Comparison of ENCODE assay signal across 9 cellular contexts in genomic region chr1:99264201-99265021, GRCh38. TPM values are rescaled to one million over a fixed set of nuclear protein-coding genes. Genes with fewer than 3 reads are reported as not detected.
DNase-seq lines count a peak whose midpoint lies in the region; ATAC-seq and TF ChIP-seq lines count a peak whose summit lies in the region.
"Had no signal": no experiment of that assay in that cellular context is flagged by ENCODE, and none has a peak within 500 bp of the region (broad histone marks: within the 10 kb centered on the region; RNA-seq: fewer than 3 reads in every experiment).

PLPPR4 (plus strand) TSS chr1:99264492; CDS start chr1:99264594, 102 bp downstream.

- peak; percentile 45 for DNase-seq in NCI-H345 (lab: John Stamatoyannopoulos, UW)
- no peak for DNase-seq in NCI-H345 treated with DMSO at 0.1 percent for 48 hours (lab: John Stamatoyannopoulos, UW; ENCODE audit: unreplicated experiment)
- peak; percentile 42 for DNase-seq in PC-3
- DNase-seq in endodermal cell: peak; percentile 90
- DNase-seq in lower lobe of right lung: peak; percentile 50
- DNase-seq in testis: peak; percentile 61
- no peak for DNase-seq in activated gamma-delta T cell (lab: John Stamatoyannopoulos, UW)

- H3K27ac Mint-ChIP-seq in endodermal cell: no peak within 1 kb of the TSS

- peak within 1 kb of the TSS; percentile 84 for H2AFZ ChIP-seq in PC-3 (ENCODE audit: low read length)

- ATAC-seq in PC-3 (peak; percentile 91), lower lobe of right lung (peak; percentile 80 to 87), GM19035 (IDR thresholded peaks at IDR 0.05; ENCODE audit: unreplicated experiment) (no peak)

- CTCF ChIA-PET in PC-3 (lab: Charles Lee): no interaction called here

- no peaks in the 10 kb centered on the region for H3K9me2 ChIP-seq in PC-3 (replicated peaks; ENCODE audit: low read length)

- TF ChIP-seq CTCF in PC-3 (conservative IDR thresholded peaks at IDR 0.05; ENCODE audit: low read depth, low read length) (no peak), endodermal cell (conservative IDR thresholded peaks at IDR 0.05) (peak; percentile 33), lower lobe of right lung (IDR thresholded peaks at IDR 0.05) (no peak), testis (IDR thresholded peaks at IDR 0.05) (no peak)

- H3K9ac ChIP-seq in PC-3 (ENCODE audit: low read length): no peak within 1 kb of the TSS
- H3K9ac ChIP-seq in endodermal cell (ENCODE audit: extremely low read depth, low read length, poor library complexity, severe bottlenecking): peak within 1 kb of the TSS; percentile 35

- H3K36me3 Mint-ChIP-seq in endodermal cell (ENCODE audit: low read depth): no peaks in the 10 kb centered on the region

- POLR2A ChIA-PET in PC-3 (lab: Charles Lee; ENCODE audit: unreplicated experiment): no interaction called here

- H3K36me3 ChIP-seq in PC-3 (ENCODE audit: low read depth, low read length) (no peaks in the 10 kb centered on the region), endodermal cell (ENCODE audit: control insufficient read depth, insufficient read depth, low read length) (no peaks in the 10 kb centered on the region), lower lobe of right lung (no peaks in the 10 kb centered on the region), testis (ENCODE audit: low read depth, missing control alignments) (no peaks in the 10 kb centered on the region)

- H3K27me3 ChIP-seq in PC-3 (ENCODE audit: low read length): no peaks in the 10 kb centered on the region
- H3K27me3 ChIP-seq in endodermal cell (ENCODE audit: control insufficient read depth, insufficient read depth, low read length, poor library complexity, severe bottlenecking): peaks cover 54% of the 10 kb centered on the region
- H3K27me3 ChIP-seq in lower lobe of right lung (ENCODE audit: low read depth): peaks cover 9% of the 10 kb centered on the region
- no peaks in the 10 kb centered on the region for H3K27me3 ChIP-seq in testis

- H3K4me3 Mint-ChIP-seq in endodermal cell: peak within 1 kb of the TSS; percentile 73

- WGBS in endodermal cell (ENCODE audit: insufficient coverage in 1 of 2, insufficient read length in 1 of 2), 2 experiments: 6 to 11% methylated on average over 25 to 51 of the region's 51 CpGs
- WGBS in testis, 2 donors: 3 to 6% methylated on average over 11 to 51 of the region's 51 CpGs

- no TSS peak for BruUV-seq in PC-3 (replicated peaks; lab: Mats Ljungman, UMichigan)

- no peaks in the 10 kb centered on the region for H3F3A ChIP-seq in PC-3 (ENCODE audit: low read length, unreplicated experiment)

- no peak for TF ChIP-seq POLR2A in testis (IDR thresholded peaks at IDR 0.05)

- H3K79me2 ChIP-seq in PC-3 (ENCODE audit: low read length): no peaks in the 10 kb centered on the region

- H3K4me1 ChIP-seq in PC-3 (ENCODE audit: insufficient read depth, low read length) (no peaks in the 10 kb centered on the region), endodermal cell (ENCODE audit: control insufficient read depth, insufficient read depth, low read length) (no peaks in the 10 kb centered on the region), lower lobe of right lung (no peaks in the 10 kb centered on the region), testis (peaks cover 4% of the 10 kb centered on the region)

- H3K27ac ChIP-seq in PC-3 (ENCODE audit: low read length): no peak within 1 kb of the TSS
- no peak within 1 kb of the TSS for H3K27ac ChIP-seq in endodermal cell (ENCODE audit: low read depth, low read length)
- no peak within 1 kb of the TSS for H3K27ac ChIP-seq in lower lobe of right lung
- peak within 1 kb of the TSS in 1 of 2 donors; percentile 9 for H3K27ac ChIP-seq in testis
- H3K27ac ChIP-seq: C4-2B had no signal

- peak within 1 kb of the TSS; percentile 95 for H3K4me2 ChIP-seq in PC-3 (ENCODE audit: low read length)

- H3K4me3 ChIP-seq in PC-3 (ENCODE audit: low read length) (peak within 1 kb of the TSS; percentile 76), endodermal cell (ENCODE audit: low read length) (peak within 1 kb of the TSS; percentile 85), lower lobe of right lung (peak within 1 kb of the TSS; percentile 52), testis (peak within 1 kb of the TSS; percentile 13 to 70)

- no peaks in the 10 kb centered on the region for H3K9me3 Mint-ChIP-seq in endodermal cell

- intact Hi-C loops in PC-3 (cut with micrococcal nuclease): no loop called here
- intact Hi-C loops in lower lobe of right lung (cut with DNase I): no loop called here
- intact Hi-C loops in testis (cut with DNase I; ENCODE audit: low total_unique reads): no loop called here

- H3K9me3 ChIP-seq in PC-3 (ENCODE audit: low read length) (no peaks in the 10 kb centered on the region), endodermal cell (ENCODE audit: control insufficient read depth, low read length) (no peaks in the 10 kb centered on the region), lower lobe of right lung (no peaks in the 10 kb centered on the region), testis (no peaks in the 10 kb centered on the region)

- H4K20me1 ChIP-seq in PC-3 (ENCODE audit: low read length): no peaks in the 10 kb centered on the region

- H3K27me3 Mint-ChIP-seq in endodermal cell (ENCODE audit: insufficient read depth): peaks cover 54% of the 10 kb centered on the region

- H3K4me1 Mint-ChIP-seq in endodermal cell: peaks cover 2% of the 10 kb centered on the region

RNA-seq across cellular contexts. Expression of gene PLPPR4, which starts in this region (rescaled TPM):
- total RNA-seq in PC-3 (2014; rRNA removed): 0.17 and 0.44 TPM in 2 replicates
- total RNA-seq in endodermal cell: under 1 TPM in 1 of 2 donors, not detected in 1; 0.20 TPM
- polyA plus RNA-seq in endodermal cell (2013, experiment 1 of 2): 0.36 TPM
- 0.29 TPM for polyA plus RNA-seq in endodermal cell (2013, experiment 2 of 2)
- 1.7 TPM for total RNA-seq in lower lobe of right lung
- 1 to 10 TPM; 5.9 to 8.7 TPM for total RNA-seq in testis
- 6.0 TPM for polyA plus RNA-seq in testis (ENCODE audit: insufficient read depth, low read depth, low replicate concordance)

Comparison
In these comparisons a context has a peak if more than half of its experiments do, and no peak if none do; other contexts are left out.
1. DNase-seq: peak in NCI-H345 (single experiment), lower lobe of right lung (single experiment) and testis (single experiment); none in NCI-H345 treated with DMSO at 0.1 percent for 48 hours (single experiment) and activated gamma-delta T cell (single experiment).
2. Peak in DNase-seq, ATAC-seq, H3K4me3 ChIP-seq and H3K4me2 ChIP-seq in PC-3; RNA of the gene not detected or under 1 TPM.
3. Peak in DNase-seq, H3K4me3 ChIP-seq and H3K9ac ChIP-seq in endodermal cell; RNA of the gene not detected or under 1 TPM.
4. Peak in every context shown above with its lines, with median percentiles within 50 percentile points of each other: H3K4me3 ChIP-seq.